Comparison of ENCODE assay signal across 8 cellular contexts in the genomic region with DNA sequence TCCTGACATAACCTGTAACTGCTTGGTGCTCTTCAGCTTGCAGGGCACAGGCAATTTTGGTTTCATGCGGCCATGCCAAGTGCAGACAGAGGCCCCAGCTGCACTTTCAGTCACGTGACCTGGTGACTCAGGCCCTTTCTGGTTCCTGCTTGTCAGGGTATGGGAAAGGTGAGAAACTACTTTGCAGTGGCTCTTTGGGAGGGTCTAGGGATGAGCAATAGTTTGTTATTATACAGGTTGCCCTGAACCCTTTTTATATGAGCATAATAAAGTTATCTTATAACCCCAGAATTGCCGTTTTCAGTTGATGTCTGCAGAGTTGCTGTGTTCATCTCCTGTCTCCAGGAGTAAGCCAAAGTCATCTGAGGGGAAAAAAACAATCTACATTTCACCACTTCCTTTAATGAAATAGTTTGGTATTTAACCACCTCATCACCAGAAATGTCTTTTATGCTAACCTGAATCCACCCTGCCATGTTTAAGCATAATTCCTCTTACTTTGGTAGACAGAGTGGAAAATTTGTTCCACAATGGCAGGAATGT. TPM values are rescaled to one million over a fixed set of nuclear protein-coding genes. Genes with fewer than 3 reads are reported as not detected.
DNase-seq lines count a peak whose midpoint lies in the region; ATAC-seq and TF ChIP-seq lines count a peak whose summit lies in the region.

No MANE protein-coding gene starts in this region.

- no peaks in the 10 kb centered on the region for H3K27me3 ChIP-seq in BLaER1
- no peaks in the 10 kb centered on the region for H3K27me3 ChIP-seq in HCT116 (ENCODE audit: insufficient read depth, low read length)

- ATAC-seq in HCT116 (peak; percentile 75), GM21515 (IDR thresholded peaks at IDR 0.05; ENCODE audit: unreplicated experiment) (no peak)

- H3K27ac ChIP-seq in BLaER1 (no peak overlapping the region), HCT116 (ENCODE audit: low read depth, low read length) (peak overlapping the region; percentile 33; the same call in 1 of the 2 replicates), skin epidermis (peak overlapping the region in 20 of 21 experiments; percentile 13 to 78 (median 58))

- CTCF ChIA-PET in HCT116 (lab: Charles Lee): no interaction called here

- H3K4me1 ChIP-seq in BLaER1: peaks cover 16% of the 10 kb centered on the region
- H3K4me1 ChIP-seq in HCT116 (ENCODE audit: control insufficient read depth in 1 of 2, insufficient read depth in 2 of 2, low read length in 2 of 2): peaks cover 23 to 64% of the 10 kb centered on the region in 2 experiments

- no peaks in the 10 kb centered on the region for H3K36me3 ChIP-seq in BLaER1
- H3K36me3 ChIP-seq in HCT116 (ENCODE audit: control insufficient read depth in 1 of 2, insufficient read depth in 2 of 2, low read length in 2 of 2): no peaks in the 10 kb centered on the region

- TF ChIP-seq RAD21 in HCT116 (IDR thresholded peaks at IDR 0.05; ENCODE audit: low read depth): no peak

- BruUV-seq in HCT116 (replicated peaks; lab: Mats Ljungman, UMichigan): no TSS peak

- H3K9ac ChIP-seq in BLaER1 (no peak overlapping the region), HCT116 (ENCODE audit: low read length) (peak overlapping the region; percentile 45)

- no peak for TF ChIP-seq CTCF in HCT116 (IDR thresholded peaks at IDR 0.05 in 2 of 3, conservative IDR thresholded peaks at IDR 0.05 in 1 of 3; ENCODE audit: borderline replicate concordance in 1 of 3, insufficient read depth in 1 of 3, low read depth in 2 of 3, low read length in 2 of 3)
- TF ChIP-seq CTCF in fibroblast of villous mesenchyme (IDR thresholded peaks at IDR 0.05; ENCODE audit: insufficient read depth, low read depth, low read length): no peak

- H3K9me3 ChIP-seq in BLaER1: peaks cover 16% of the 10 kb centered on the region
- H3K9me3 ChIP-seq in HCT116 (ENCODE audit: control insufficient read depth in 1 of 2, insufficient read depth in 1 of 2, low read depth in 1 of 2, low read length in 2 of 2): no peaks in the 10 kb centered on the region

- H3K9me2 ChIP-seq in HCT116 (ENCODE audit: insufficient read depth): no peaks in the 10 kb centered on the region

- H3K4me2 ChIP-seq in BLaER1 (peak overlapping the region; percentile 34), HCT116 (ENCODE audit: low read length) (peak overlapping the region; percentile 63)

- peak overlapping the region; percentile 52 for H2AFZ ChIP-seq in HCT116 (ENCODE audit: low read depth, low read length, poor library complexity, severe bottlenecking)

- H3K4me3 ChIP-seq in BLaER1 (no peak overlapping the region), HCT116 (replicated peaks in 1 of 2; ENCODE audit: low read depth in 1 of 2, low read length in 2 of 2) (peak overlapping the region in 1 of 2 experiments; percentile 15; a peak in 1 of 4 replicates), fibroblast of villous mesenchyme (ENCODE audit: low read depth, low read length) (no peak overlapping the region), skin epidermis (no peak overlapping the region)

- intact Hi-C loops in HCT116 (cut with micrococcal nuclease): no loop called here

- RAD21 ChIA-PET in HCT116 (lab: Charles Lee; ENCODE audit: low non-redundant PET in 1 of 2, low total read pairs in 2 of 2, uncharacterized antibody in 2 of 2, unreplicated experiment in 2 of 2): no interaction called here

- POLR2A ChIA-PET in HCT116 (lab: Charles Lee): interaction anchor here (1.1 kb wide), 1 partner anchor 31 kb away, joined by 4 read pairs; a partner anchor contains a TSS

- no peak for TF ChIP-seq POLR2A in HCT116 (IDR thresholded peaks at IDR 0.05; ENCODE audit: borderline replicate concordance, extremely low read depth, insufficient read depth, insufficient read length)

- no peaks in the 10 kb centered on the region for H3K79me2 ChIP-seq in HCT116 (ENCODE audit: insufficient read depth, low read length)

- H4K20me1 ChIP-seq in BLaER1 (no peaks in the 10 kb centered on the region), HCT116 (ENCODE audit: insufficient read depth) (no peaks in the 10 kb centered on the region)

- DNase-seq in HCT116 (ENCODE audit: low read depth, low spot score) (peak; percentile 68), NOMO-1 (lab: John Stamatoyannopoulos, UW; ENCODE audit: unreplicated experiment in 2 of 2) (peak; percentile 85 to 88), activated T-cell treated with anti-CD3 and anti-CD28 coated beads for 4 hours (peak; percentile 61), fibroblast of villous mesenchyme (ENCODE audit: low read depth) (peak; percentile 58), NCI-H774 (lab: John Stamatoyannopoulos, UW) (no peak)

TF ChIP-seq in HCT116, 20 proteins besides CTCF, POLR2A, EP300 and RAD21:
- TF ChIP-seq, protein P1, sequence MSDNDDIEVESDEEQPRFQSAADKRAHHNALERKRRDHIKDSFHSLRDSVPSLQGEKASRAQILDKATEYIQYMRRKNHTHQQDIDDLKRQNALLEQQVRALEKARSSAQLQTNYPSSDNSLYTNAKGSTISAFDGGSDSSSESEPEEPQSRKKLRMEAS (IDR thresholded peaks at IDR 0.05): peak; percentile 83
- TF ChIP-seq ZNF274 (IDR thresholded peaks at IDR 0.05; ENCODE audit: low read depth, low read length) (no peak), POLR2AphosphoS5 (IDR thresholded peaks at IDR 0.05; ENCODE audit: low read depth, low read length) (peak; percentile 52), SP1 (IDR thresholded peaks at IDR 0.05; ENCODE audit: low read depth) (peak; percentile 77), FOSL1 (IDR thresholded peaks at IDR 0.05; ENCODE audit: low read depth) (peak; percentile 71; the same call in 1 of the 2 replicates), JUND (IDR thresholded peaks at IDR 0.05) (peak; percentile 78), SIN3A (IDR thresholded peaks at IDR 0.05; ENCODE audit: low read depth) (no peak), CBX3 (IDR thresholded peaks at IDR 0.05; ENCODE audit: low read depth) (peak; percentile 45; the same call in 1 of the 2 replicates)
- TF ChIP-seq, protein P2, sequence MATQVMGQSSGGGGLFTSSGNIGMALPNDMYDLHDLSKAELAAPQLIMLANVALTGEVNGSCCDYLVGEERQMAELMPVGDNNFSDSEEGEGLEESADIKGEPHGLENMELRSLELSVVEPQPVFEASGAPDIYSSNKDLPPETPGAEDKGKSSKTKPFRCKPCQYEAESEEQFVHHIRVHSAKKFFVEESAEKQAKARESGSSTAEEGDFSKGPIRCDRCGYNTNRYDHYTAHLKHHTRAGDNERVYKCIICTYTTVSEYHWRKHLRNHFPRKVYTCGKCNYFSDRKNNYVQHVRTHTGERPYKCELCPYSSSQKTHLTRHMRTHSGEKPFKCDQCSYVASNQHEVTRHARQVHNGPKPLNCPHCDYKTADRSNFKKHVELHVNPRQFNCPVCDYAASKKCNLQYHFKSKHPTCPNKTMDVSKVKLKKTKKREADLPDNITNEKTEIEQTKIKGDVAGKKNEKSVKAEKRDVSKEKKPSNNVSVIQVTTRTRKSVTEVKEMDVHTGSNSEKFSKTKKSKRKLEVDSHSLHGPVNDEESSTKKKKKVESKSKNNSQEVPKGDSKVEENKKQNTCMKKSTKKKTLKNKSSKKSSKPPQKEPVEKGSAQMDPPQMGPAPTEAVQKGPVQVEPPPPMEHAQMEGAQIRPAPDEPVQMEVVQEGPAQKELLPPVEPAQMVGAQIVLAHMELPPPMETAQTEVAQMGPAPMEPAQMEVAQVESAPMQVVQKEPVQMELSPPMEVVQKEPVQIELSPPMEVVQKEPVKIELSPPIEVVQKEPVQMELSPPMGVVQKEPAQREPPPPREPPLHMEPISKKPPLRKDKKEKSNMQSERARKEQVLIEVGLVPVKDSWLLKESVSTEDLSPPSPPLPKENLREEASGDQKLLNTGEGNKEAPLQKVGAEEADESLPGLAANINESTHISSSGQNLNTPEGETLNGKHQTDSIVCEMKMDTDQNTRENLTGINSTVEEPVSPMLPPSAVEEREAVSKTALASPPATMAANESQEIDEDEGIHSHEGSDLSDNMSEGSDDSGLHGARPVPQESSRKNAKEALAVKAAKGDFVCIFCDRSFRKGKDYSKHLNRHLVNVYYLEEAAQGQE (IDR thresholded peaks at IDR 0.05; ENCODE audit: low read depth): no peak
- TF ChIP-seq, protein P3, sequence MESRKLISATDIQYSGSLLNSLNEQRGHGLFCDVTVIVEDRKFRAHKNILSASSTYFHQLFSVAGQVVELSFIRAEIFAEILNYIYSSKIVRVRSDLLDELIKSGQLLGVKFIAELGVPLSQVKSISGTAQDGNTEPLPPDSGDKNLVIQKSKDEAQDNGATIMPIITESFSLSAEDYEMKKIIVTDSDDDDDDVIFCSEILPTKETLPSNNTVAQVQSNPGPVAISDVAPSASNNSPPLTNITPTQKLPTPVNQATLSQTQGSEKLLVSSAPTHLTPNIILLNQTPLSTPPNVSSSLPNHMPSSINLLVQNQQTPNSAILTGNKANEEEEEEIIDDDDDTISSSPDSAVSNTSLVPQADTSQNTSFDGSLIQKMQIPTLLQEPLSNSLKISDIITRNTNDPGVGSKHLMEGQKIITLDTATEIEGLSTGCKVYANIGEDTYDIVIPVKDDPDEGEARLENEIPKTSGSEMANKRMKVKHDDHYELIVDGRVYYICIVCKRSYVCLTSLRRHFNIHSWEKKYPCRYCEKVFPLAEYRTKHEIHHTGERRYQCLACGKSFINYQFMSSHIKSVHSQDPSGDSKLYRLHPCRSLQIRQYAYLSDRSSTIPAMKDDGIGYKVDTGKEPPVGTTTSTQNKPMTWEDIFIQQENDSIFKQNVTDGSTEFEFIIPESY (IDR thresholded peaks at IDR 0.05; ENCODE audit: extremely low read depth, insufficient replicate concordance, low read length): peak; percentile 5

RNA-seq across cellular contexts. Expression of a gene that starts 30.9 kb away (rescaled TPM):
- total RNA-seq in HCT116 (2021; ENCODE audit: unreplicated experiment): 110 TPM
- polyA plus RNA-seq in HCT116 (2012): 170 and 244 TPM in 2 replicates
- total RNA-seq in fibroblast of villous mesenchyme: 52.2 and 75.6 TPM in 2 replicates
